ENCODE assay signal across 15 cellular contexts in genomic region chr16:64445245-64445644, GRCh38.
DNase-seq lines count a peak whose midpoint lies in the region; ATAC-seq and TF ChIP-seq lines count a peak whose summit lies in the region.
"Had no signal": no experiment of that assay in that cellular context is flagged by ENCODE, and none has a peak within 500 bp of the region (broad histone marks: within the 10 kb centered on the region; RNA-seq: fewer than 3 reads in every experiment).

No MANE protein-coding gene starts in this region.

- H3K4me3 ChIP-seq in hepatocyte, result no peak overlapping the region

- 61% methylated on average over 4 of the region's 4 CpGs for WGBS in hepatocyte (ENCODE audit: low lambda C conversion rate, missing lambda C conversion rate)

- intact Hi-C loops in posterior cingulate gyrus (cut with DNase I), result no loop called here

- no peaks in the 10 kb centered on the region for H3K9me2 ChIP-seq in hepatocyte (replicated peaks; ENCODE audit: insufficient read depth)

- ATAC-seq in HG03108 (IDR thresholded peaks at IDR 0.05; ENCODE audit: unreplicated experiment), result no peak
- ATAC-seq: HCT116, HepG2 had no signal

- no peaks in the 10 kb centered on the region for H3K9me3 ChIP-seq in hepatocyte (ENCODE audit: low read depth)
- H3K9me3 ChIP-seq: Caco-2 had no signal

- no peaks in the 10 kb centered on the region for H3K36me3 ChIP-seq in hepatocyte (replicated peaks; ENCODE audit: insufficient read depth, low read depth)

- no peaks in the 10 kb centered on the region for H4K20me1 ChIP-seq in hepatocyte (ENCODE audit: insufficient read depth, poor library complexity, severe bottlenecking)

- H2AFZ ChIP-seq in hepatocyte, result no peak overlapping the region

- DNase-seq in NCI-H1417 (lab: John Stamatoyannopoulos, UW) (peak in 2 of 3 experiments; percentile 39 to 74), NCI-H1417 treated with DMSO at 0.1 percent for 48 hours (lab: John Stamatoyannopoulos, UW) (no peak), NCI-H748 treated with DMSO at 0.1 percent for 48 hours (lab: John Stamatoyannopoulos, UW) (peak; percentile 4), hepatocyte (ENCODE audit: low spot score) (no peak), NCI-H2196 treated with DMSO at 0.1 percent for 48 hours (lab: John Stamatoyannopoulos, UW; ENCODE audit: unreplicated experiment) (no peak), NAMALWA (ENCODE audit: low spot score) (no peak), posterior cingulate gyrus (no peak)
- DNase-seq: Caco-2; CD8-positive, alpha-beta memory T cell; DND-41; GF-D8 had no signal

- H3K27ac ChIP-seq in hepatocyte, result peak overlapping the region; percentile 6
- H3K27ac ChIP-seq: 22Rv1 had no signal

- no peaks in the 10 kb centered on the region for H3K27me3 ChIP-seq in hepatocyte

- H3K4me1 ChIP-seq in hepatocyte (ENCODE audit: insufficient read depth), result peaks cover 5% of the 10 kb centered on the region
- H3K4me1 ChIP-seq: Caco-2 had no signal

- no peak overlapping the region for H3K4me2 ChIP-seq in hepatocyte

- no peaks in the 10 kb centered on the region for H3K79me2 ChIP-seq in hepatocyte

- no peak for TF ChIP-seq CTCF in hepatocyte (IDR thresholded peaks at IDR 0.05; ENCODE audit: poor library complexity)

Comparison
In these comparisons a context has a peak if more than half of its experiments do, and no peak if none do; other contexts are left out.
1. DNase-seq: peak in NCI-H1417 (2 of 3) and NCI-H748 treated with DMSO at 0.1 percent for 48 hours (single experiment); none in NCI-H1417 treated with DMSO at 0.1 percent for 48 hours (single experiment), hepatocyte (single experiment), NCI-H2196 treated with DMSO at 0.1 percent for 48 hours (single experiment), NAMALWA (single experiment) and posterior cingulate gyrus (0 of 10).